ENCODE assay signal across 1 cellular context in genomic region chr17:78421534-78422266, GRCh38.
A peak's percentile ranks its signal among the peaks of the same experiment; 100 is the strongest.
TF ChIP-seq lines count a peak whose summit lies in the region.

No MANE protein-coding gene starts in this region.

TF ChIP-seq in GM12878, 131 proteins besides CTCF, POLR2A, EP300 and RAD21 (continued from another document and continues in another):
- TF ChIP-seq ZBTB11 (CRISPR knock-in tag; IDR thresholded peaks at IDR 0.05) (no peak), SKIL (IDR thresholded peaks at IDR 0.05; ENCODE audit: low read depth, poor library complexity, severe bottlenecking) (no peak), ZNF24 (IDR thresholded peaks at IDR 0.05) (no peak), BCLAF1 (IDR thresholded peaks at IDR 0.05) (no peak), SUPT20H (IDR thresholded peaks at IDR 0.05; ENCODE audit: borderline replicate concordance, control insufficient read depth, low read depth, low read length) (no peak), KLF5 (IDR thresholded peaks at IDR 0.05; ENCODE audit: partially characterized antibody) (no peak), ZBTB33 (IDR thresholded peaks at IDR 0.05) (no peak), MTA2 (IDR thresholded peaks at IDR 0.05; ENCODE audit: low read depth) (no peak), SPI1 (IDR thresholded peaks at IDR 0.05; ENCODE audit: borderline replicate concordance, insufficient read depth, low read depth, low read length) (no peak), STAT1 (conservative IDR thresholded peaks at IDR 0.05) (no peak), TBL1XR1 (IDR thresholded peaks at IDR 0.05; ENCODE audit: low read depth, low read length) (no peak), NBN (IDR thresholded peaks at IDR 0.05) (0 out of 2 replicates have a peak, but pooled peaks have one; percentile 29), YY1 (IDR thresholded peaks at IDR 0.05; ENCODE audit: low read depth, low read length) (peak; percentile 67), USF2 (IDR thresholded peaks at IDR 0.05; ENCODE audit: borderline replicate concordance, low read depth, low read length) (no peak), CBFB (IDR thresholded peaks at IDR 0.05; ENCODE audit: low read depth) (no peak), CREB1 (IDR thresholded peaks at IDR 0.05; ENCODE audit: low read depth) (no peak; the same call in 1 of the 2 replicates), NR2C2 (IDR thresholded peaks at IDR 0.05; ENCODE audit: borderline replicate concordance, control insufficient read depth, insufficient read length, low read depth) (no peak), SMARCA5 (IDR thresholded peaks at IDR 0.05) (no peak), SMC3 (IDR thresholded peaks at IDR 0.05; ENCODE audit: borderline replicate concordance, low read length) (peak; percentile 92), PKNOX1 (IDR thresholded peaks at IDR 0.05) (no peak), JUNB (IDR thresholded peaks at IDR 0.05) (no peak), CBX3 (IDR thresholded peaks at IDR 0.05; ENCODE audit: borderline replicate concordance, low read depth) (no peak), HDGF (IDR thresholded peaks at IDR 0.05) (no peak), TCF12 (IDR thresholded peaks at IDR 0.05; ENCODE audit: low read depth, low read length) (0 out of 2 replicates have a peak, but pooled peaks have one; percentile 33), SIX5 (IDR thresholded peaks at IDR 0.05; ENCODE audit: low read depth, low read length, severe bottlenecking) (no peak), IKZF2 (IDR thresholded peaks at IDR 0.05) (no peak), ATF3 (IDR thresholded peaks at IDR 0.05; ENCODE audit: borderline replicate concordance, extremely low read depth, low read depth, low read length) (no peak), MEF2A (IDR thresholded peaks at IDR 0.05; ENCODE audit: insufficient read depth, low read depth, low read length) (no peak), KAT2A (conservative IDR thresholded peaks at IDR 0.05; ENCODE audit: control insufficient read depth, low read depth, low read length) (no peak), RBBP5 (conservative IDR thresholded peaks at IDR 0.05) (no peak), KDM1A (IDR thresholded peaks at IDR 0.05; ENCODE audit: borderline replicate concordance) (no peak), RELB (IDR thresholded peaks at IDR 0.05; ENCODE audit: low read depth) (no peak), RB1 (IDR thresholded peaks at IDR 0.05; ENCODE audit: borderline replicate concordance) (no peak), FOXK2 (IDR thresholded peaks at IDR 0.05) (no peak), ZSCAN29 (IDR thresholded peaks at IDR 0.05) (no peak), CEBPZ (IDR thresholded peaks at IDR 0.05; ENCODE audit: low read depth, low read length) (no peak), PAX5 (IDR thresholded peaks at IDR 0.05; ENCODE audit: borderline replicate concordance, low read depth, low read length) (no peak), IRF4 (IDR thresholded peaks at IDR 0.05; ENCODE audit: low read depth, low read length) (0 out of 2 replicates have a peak, but pooled peaks have one; percentile 33), ZNF207 (IDR thresholded peaks at IDR 0.05; ENCODE audit: borderline replicate concordance) (peak; percentile 71; the same call in 1 of the 2 replicates), E2F8 (IDR thresholded peaks at IDR 0.05; ENCODE audit: low read depth, partially characterized antibody) (no peak)
